In the genomic region with DNA sequence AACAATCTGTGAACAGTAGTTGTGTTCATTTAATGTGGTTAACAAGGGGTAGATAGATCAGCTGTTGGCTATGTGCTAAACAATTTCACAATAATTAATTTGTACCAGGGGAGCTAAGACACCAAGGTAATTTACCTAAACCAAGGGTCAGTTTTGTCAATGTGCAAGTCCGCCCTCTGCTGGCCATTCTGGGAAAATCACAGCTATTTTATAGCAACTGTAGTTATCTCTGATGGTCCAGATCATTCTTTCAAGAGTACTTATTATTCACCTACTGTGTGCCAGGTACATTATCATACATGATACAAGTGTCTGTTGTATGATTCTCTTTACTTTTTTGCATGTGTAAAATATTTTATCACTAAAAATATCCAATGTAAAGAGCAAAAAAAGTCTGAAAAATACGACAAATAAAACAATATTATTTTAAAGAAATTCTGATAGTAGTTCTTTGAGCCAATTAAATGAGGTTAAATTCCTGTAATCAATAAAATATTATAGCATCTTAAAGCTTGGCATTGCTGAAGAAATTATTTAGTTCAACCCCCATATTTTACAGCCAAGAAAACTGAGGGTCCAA, we compare ENCODE assay signal across 9 cellular contexts.
DNase-seq lines count a peak whose midpoint lies in the region; ATAC-seq and TF ChIP-seq lines count a peak whose summit lies in the region.
"Had no signal": no experiment of that assay in that cellular context is flagged by ENCODE, and none has a peak within 500 bp of the region (broad histone marks: within the 10 kb centered on the region; RNA-seq: fewer than 3 reads in every experiment).

No MANE protein-coding gene starts in this region.

- intact Hi-C loops in CD8-positive, alpha-beta T cell (cut with DNase I, micrococcal nuclease): loop anchor here (1.0 to 2.0 kb wide), 3 partner anchors 554 to 1086 kb away; no protein-coding TSS in a partner anchor

- H3K27ac ChIP-seq in CD8-positive, alpha-beta T cell (ENCODE audit: low read depth, low read length): no peak overlapping the region

- CTCF ChIA-PET in CD8-positive, alpha-beta T cell (lab: Charles Lee): interaction anchor here (0.7 to 4.2 kb wide), 14 partner anchors 10 to 887 kb away, joined by 3 to 28 read pairs (median 4); no protein-coding TSS in a partner anchor

- H3K36me3 Mint-ChIP-seq in CD8-positive, alpha-beta T cell: peaks cover 2% of the 10 kb centered on the region

- POLR2A ChIA-PET in CD8-positive, alpha-beta T cell (lab: Charles Lee): interaction anchor here (1.0 kb wide), 1 partner anchor 10 kb away, joined by 3 read pairs; no protein-coding TSS in a partner anchor

- H3K36me3 ChIP-seq in CD8-positive, alpha-beta T cell (ENCODE audit: insufficient read depth, low read length): no peaks in the 10 kb centered on the region

- H3K4me3 Mint-ChIP-seq in CD8-positive, alpha-beta T cell: no peak overlapping the region
- H3K4me3 Mint-ChIP-seq: T-helper 1 cell treated with Interleukin-12 subunit alpha and Interleukin-12 subunit beta and Interleukin-4 antibody, amounts not matched to agents 30 μg/mL and 1 μg/mL, for 36 hours had no signal

- H3K27me3 Mint-ChIP-seq in CD8-positive, alpha-beta T cell (ENCODE audit: low read depth): no peaks in the 10 kb centered on the region

- peak in 6 of 7 experiments; percentile 4 to 62 (median 36) for DNase-seq in CD8-positive, alpha-beta T cell
- DNase-seq in T-helper 2 cell (peak in 4 of 5 experiments; percentile 6 to 42 (median 31)), T47D (ENCODE audit: low read depth in 1 of 2, low spot score in 1 of 2) (peak; percentile 30 to 71), left lobe of liver (ENCODE audit: low spot score) (peak; percentile 53)
- DNase-seq in stimulated activated CD4-positive, alpha-beta T cell treated with anti-CD3 and anti-CD28 coated beads, TNF-alpha, amount 100 ng/mL, for 1 hour (ENCODE audit: low read depth in 3 of 3, low spot score in 1 of 3): peak in 2 of 3 donors; percentile 3 to 23

- H3K4me3 ChIP-seq in CD8-positive, alpha-beta T cell (ENCODE audit: low read depth, low read length): no peak overlapping the region

- peak; percentile 86 for TF ChIP-seq CTCF in CD8-positive, alpha-beta T cell (IDR thresholded peaks at IDR 0.05)
- TF ChIP-seq CTCF in LNCAP (IDR thresholded peaks at IDR 0.05): peak; percentile 92

- H3K27me3 ChIP-seq in CD8-positive, alpha-beta T cell (ENCODE audit: insufficient read depth, low read length): no peaks in the 10 kb centered on the region

- H3K27ac Mint-ChIP-seq in CD8-positive, alpha-beta T cell: no peak overlapping the region
- H3K27ac Mint-ChIP-seq: T-helper 1 cell treated with Interleukin-12 subunit alpha and Interleukin-12 subunit beta and Interleukin-4 antibody, amounts not matched to agents 30 μg/mL and 1 μg/mL, for 36 hours had no signal

- peak; percentile 34 for ATAC-seq in CD8-positive, alpha-beta T cell
- ATAC-seq in GM19351 (IDR thresholded peaks at IDR 0.05; ENCODE audit: unreplicated experiment) (peak; percentile 85), left lobe of liver (peak; percentile 88), GM18870 (IDR thresholded peaks at IDR 0.05; ENCODE audit: unreplicated experiment) (no peak)

- H3K9me3 ChIP-seq in CD8-positive, alpha-beta T cell (ENCODE audit: low read length): no peaks in the 10 kb centered on the region

- H3K4me1 Mint-ChIP-seq in CD8-positive, alpha-beta T cell (ENCODE audit: low read depth): no peaks in the 10 kb centered on the region

- H3K4me1 ChIP-seq in CD8-positive, alpha-beta T cell (ENCODE audit: insufficient read depth, low read length): no peaks in the 10 kb centered on the region

- H3K9me3 Mint-ChIP-seq in CD8-positive, alpha-beta T cell: no peaks in the 10 kb centered on the region
- H3K9me3 Mint-ChIP-seq: T-helper 1 cell treated with Interleukin-12 subunit alpha and Interleukin-12 subunit beta and Interleukin-4 antibody, amounts not matched to agents 30 μg/mL and 1 μg/mL, for 36 hours had no signal

- in situ Hi-C loops in T47D (cut with HindIII; ENCODE audit: low pct_unique_long_range_greater_than_20kb, low sequenced_read_pairs): no loop called here
